Comparison of ENCODE assay signal across 1 cellular context in the genomic region with DNA sequence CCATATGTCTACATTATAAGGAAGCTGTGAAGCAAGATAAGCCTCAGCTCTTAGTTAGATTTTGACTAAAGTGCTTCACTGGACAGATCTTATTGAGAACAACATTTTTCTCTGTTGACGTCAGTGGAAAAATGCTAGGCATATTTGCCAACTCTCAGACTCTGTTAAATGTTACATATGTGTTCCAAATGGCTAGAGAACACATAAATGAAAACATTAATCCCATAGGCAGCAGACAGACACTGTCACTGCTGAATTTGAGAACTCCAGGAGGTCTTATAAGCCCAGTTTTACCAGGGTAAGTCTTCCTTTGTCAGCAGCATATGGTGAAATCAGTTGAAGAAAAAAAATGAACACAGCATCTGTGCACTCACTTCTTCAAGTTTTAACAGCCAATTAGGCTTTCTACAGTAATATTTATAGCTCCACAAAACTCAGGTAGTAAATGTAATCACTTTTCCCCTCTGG.
TF ChIP-seq lines count a peak whose summit lies in the region.

No MANE protein-coding gene starts in this region.

TF ChIP-seq in K562, 482 proteins besides CTCF, POLR2A, EP300 and RAD21 (continued from another document):
- TF ChIP-seq, protein P1, sequence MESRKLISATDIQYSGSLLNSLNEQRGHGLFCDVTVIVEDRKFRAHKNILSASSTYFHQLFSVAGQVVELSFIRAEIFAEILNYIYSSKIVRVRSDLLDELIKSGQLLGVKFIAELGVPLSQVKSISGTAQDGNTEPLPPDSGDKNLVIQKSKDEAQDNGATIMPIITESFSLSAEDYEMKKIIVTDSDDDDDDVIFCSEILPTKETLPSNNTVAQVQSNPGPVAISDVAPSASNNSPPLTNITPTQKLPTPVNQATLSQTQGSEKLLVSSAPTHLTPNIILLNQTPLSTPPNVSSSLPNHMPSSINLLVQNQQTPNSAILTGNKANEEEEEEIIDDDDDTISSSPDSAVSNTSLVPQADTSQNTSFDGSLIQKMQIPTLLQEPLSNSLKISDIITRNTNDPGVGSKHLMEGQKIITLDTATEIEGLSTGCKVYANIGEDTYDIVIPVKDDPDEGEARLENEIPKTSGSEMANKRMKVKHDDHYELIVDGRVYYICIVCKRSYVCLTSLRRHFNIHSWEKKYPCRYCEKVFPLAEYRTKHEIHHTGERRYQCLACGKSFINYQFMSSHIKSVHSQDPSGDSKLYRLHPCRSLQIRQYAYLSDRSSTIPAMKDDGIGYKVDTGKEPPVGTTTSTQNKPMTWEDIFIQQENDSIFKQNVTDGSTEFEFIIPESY (CRISPR knock-in tag; IDR thresholded peaks at IDR 0.05) = no peak
- no peak for TF ChIP-seq ZNF263 (CRISPR knock-in tag; IDR thresholded peaks at IDR 0.05; ENCODE audit: borderline replicate concordance)
- TF ChIP-seq, protein P2, sequence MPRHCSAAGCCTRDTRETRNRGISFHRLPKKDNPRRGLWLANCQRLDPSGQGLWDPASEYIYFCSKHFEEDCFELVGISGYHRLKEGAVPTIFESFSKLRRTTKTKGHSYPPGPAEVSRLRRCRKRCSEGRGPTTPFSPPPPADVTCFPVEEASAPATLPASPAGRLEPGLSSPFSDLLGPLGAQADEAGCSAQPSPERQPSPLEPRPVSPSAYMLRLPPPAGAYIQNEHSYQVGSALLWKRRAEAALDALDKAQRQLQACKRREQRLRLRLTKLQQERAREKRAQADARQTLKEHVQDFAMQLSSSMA (CRISPR knock-in tag; IDR thresholded peaks at IDR 0.05) = no peak
- TF ChIP-seq NFATC3 (IDR thresholded peaks at IDR 0.05) = no peak
- TF ChIP-seq, protein P3, sequence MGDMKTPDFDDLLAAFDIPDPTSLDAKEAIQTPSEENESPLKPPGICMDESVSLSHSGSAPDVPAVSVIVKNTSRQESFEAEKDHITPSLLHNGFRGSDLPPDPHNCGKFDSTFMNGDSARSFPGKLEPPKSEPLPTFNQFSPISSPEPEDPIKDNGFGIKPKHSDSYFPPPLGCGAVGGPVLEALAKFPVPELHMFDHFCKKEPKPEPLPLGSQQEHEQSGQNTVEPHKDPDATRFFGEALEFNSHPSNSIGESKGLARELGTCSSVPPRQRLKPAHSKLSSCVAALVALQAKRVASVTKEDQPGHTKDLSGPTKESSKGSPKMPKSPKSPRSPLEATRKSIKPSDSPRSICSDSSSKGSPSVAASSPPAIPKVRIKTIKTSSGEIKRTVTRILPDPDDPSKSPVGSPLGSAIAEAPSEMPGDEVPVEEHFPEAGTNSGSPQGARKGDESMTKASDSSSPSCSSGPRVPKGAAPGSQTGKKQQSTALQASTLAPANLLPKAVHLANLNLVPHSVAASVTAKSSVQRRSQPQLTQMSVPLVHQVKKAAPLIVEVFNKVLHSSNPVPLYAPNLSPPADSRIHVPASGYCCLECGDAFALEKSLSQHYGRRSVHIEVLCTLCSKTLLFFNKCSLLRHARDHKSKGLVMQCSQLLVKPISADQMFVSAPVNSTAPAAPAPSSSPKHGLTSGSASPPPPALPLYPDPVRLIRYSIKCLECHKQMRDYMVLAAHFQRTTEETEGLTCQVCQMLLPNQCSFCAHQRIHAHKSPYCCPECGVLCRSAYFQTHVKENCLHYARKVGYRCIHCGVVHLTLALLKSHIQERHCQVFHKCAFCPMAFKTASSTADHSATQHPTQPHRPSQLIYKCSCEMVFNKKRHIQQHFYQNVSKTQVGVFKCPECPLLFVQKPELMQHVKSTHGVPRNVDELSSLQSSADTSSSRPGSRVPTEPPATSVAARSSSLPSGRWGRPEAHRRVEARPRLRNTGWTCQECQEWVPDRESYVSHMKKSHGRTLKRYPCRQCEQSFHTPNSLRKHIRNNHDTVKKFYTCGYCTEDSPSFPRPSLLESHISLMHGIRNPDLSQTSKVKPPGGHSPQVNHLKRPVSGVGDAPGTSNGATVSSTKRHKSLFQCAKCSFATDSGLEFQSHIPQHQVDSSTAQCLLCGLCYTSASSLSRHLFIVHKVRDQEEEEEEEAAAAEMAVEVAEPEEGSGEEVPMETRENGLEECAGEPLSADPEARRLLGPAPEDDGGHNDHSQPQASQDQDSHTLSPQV (IDR thresholded peaks at IDR 0.05) = no peak
- TF ChIP-seq RBBP5 (IDR thresholded peaks at IDR 0.05; ENCODE audit: borderline replicate concordance, insufficient read depth, low read length, poor library complexity, severe bottlenecking) = no peak
